In the genomic region with DNA sequence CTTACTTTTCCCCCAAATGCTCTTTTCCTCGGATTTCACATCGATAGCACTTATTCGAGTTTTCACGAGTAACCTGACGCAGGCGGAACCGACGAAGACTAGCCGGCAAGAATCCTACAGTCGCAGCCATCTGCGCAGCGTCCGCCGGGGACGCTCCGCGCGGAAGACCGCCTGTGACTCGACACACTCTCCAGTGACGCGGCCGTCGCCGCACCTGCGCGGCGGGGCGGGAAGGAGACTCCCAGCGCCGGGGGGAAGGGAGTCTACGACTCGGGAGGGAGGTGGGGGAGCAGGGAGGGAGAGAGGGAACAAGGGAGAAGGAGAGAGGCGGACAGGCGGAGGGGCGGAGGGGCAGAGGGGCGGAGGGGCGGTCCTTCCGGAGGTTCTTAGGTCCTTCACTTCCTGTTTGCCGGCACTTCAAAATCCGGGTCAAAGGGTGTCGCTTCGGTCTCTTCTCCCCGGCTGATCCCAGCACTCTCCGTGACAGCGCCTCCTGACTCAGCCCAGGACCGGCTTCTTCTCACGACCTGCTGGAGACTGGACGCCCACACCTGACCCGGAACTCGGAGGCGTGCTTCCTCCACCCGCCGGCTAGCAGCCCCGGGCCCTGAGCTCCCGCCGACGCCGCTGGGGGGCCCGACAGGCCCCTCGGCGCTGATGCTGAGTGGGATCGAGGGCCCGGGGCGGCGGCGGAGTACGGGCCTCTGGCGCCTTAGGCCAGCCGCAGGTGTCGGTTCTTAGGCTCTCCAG, we compare ENCODE assay signal across 1 cellular context.
TF ChIP-seq lines count a peak whose summit lies in the region.

A gene with protein sequence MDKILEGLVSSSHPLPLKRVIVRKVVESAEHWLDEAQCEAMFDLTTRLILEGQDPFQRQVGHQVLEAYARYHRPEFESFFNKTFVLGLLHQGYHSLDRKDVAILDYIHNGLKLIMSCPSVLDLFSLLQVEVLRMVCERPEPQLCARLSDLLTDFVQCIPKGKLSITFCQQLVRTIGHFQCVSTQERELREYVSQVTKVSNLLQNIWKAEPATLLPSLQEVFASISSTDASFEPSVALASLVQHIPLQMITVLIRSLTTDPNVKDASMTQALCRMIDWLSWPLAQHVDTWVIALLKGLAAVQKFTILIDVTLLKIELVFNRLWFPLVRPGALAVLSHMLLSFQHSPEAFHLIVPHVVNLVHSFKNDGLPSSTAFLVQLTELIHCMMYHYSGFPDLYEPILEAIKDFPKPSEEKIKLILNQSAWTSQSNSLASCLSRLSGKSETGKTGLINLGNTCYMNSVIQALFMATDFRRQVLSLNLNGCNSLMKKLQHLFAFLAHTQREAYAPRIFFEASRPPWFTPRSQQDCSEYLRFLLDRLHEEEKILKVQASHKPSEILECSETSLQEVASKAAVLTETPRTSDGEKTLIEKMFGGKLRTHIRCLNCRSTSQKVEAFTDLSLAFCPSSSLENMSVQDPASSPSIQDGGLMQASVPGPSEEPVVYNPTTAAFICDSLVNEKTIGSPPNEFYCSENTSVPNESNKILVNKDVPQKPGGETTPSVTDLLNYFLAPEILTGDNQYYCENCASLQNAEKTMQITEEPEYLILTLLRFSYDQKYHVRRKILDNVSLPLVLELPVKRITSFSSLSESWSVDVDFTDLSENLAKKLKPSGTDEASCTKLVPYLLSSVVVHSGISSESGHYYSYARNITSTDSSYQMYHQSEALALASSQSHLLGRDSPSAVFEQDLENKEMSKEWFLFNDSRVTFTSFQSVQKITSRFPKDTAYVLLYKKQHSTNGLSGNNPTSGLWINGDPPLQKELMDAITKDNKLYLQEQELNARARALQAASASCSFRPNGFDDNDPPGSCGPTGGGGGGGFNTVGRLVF (plus strand): TSS at position 415 of the 750 bp plus-strand sequence. CDS start 534 bp downstream, outside the sequence.

TF ChIP-seq in HepG2, 621 proteins besides CTCF, POLR2A, EP300 and RAD21 (continued from another document and continues in another):
- TF ChIP-seq, protein P1, sequence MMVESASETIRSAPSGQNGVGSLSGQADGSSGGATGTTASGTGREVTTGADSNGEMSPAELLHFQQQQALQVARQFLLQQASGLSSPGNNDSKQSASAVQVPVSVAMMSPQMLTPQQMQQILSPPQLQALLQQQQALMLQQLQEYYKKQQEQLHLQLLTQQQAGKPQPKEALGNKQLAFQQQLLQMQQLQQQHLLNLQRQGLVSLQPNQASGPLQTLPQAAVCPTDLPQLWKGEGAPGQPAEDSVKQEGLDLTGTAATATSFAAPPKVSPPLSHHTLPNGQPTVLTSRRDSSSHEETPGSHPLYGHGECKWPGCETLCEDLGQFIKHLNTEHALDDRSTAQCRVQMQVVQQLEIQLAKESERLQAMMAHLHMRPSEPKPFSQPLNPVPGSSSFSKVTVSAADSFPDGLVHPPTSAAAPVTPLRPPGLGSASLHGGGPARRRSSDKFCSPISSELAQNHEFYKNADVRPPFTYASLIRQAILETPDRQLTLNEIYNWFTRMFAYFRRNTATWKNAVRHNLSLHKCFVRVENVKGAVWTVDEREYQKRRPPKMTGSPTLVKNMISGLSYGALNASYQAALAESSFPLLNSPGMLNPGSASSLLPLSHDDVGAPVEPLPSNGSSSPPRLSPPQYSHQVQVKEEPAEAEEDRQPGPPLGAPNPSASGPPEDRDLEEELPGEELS (CRISPR knock-in tag; IDR thresholded peaks at IDR 0.05), result peak; percentile 42
- TF ChIP-seq SATB2 (CRISPR knock-in tag; IDR thresholded peaks at IDR 0.05), result peak; percentile 70; the same call in 1 of the 2 replicates
- TF ChIP-seq NR3C1 (CRISPR knock-in tag; IDR thresholded peaks at IDR 0.05), result 0 out of 2 replicates have a peak, but pooled peaks have one; percentile 24
- peak; percentile 12; the same call in 1 of the 2 replicates for TF ChIP-seq FOXA3 (CRISPR knock-in tag; IDR thresholded peaks at IDR 0.05)
- TF ChIP-seq CREM (IDR thresholded peaks at IDR 0.05), result peak; percentile 40
- no peak for TF ChIP-seq CREM (CRISPR knock-in tag; IDR thresholded peaks at IDR 0.05)
- TF ChIP-seq IKZF4 (CRISPR knock-in tag; IDR thresholded peaks at IDR 0.05; ENCODE audit: borderline replicate concordance, low read depth, not compliant biosample characterization), result peak; percentile 56
- no peak for TF ChIP-seq ZNF678 (CRISPR knock-in tag; IDR thresholded peaks at IDR 0.05)
- TF ChIP-seq, protein P2, sequence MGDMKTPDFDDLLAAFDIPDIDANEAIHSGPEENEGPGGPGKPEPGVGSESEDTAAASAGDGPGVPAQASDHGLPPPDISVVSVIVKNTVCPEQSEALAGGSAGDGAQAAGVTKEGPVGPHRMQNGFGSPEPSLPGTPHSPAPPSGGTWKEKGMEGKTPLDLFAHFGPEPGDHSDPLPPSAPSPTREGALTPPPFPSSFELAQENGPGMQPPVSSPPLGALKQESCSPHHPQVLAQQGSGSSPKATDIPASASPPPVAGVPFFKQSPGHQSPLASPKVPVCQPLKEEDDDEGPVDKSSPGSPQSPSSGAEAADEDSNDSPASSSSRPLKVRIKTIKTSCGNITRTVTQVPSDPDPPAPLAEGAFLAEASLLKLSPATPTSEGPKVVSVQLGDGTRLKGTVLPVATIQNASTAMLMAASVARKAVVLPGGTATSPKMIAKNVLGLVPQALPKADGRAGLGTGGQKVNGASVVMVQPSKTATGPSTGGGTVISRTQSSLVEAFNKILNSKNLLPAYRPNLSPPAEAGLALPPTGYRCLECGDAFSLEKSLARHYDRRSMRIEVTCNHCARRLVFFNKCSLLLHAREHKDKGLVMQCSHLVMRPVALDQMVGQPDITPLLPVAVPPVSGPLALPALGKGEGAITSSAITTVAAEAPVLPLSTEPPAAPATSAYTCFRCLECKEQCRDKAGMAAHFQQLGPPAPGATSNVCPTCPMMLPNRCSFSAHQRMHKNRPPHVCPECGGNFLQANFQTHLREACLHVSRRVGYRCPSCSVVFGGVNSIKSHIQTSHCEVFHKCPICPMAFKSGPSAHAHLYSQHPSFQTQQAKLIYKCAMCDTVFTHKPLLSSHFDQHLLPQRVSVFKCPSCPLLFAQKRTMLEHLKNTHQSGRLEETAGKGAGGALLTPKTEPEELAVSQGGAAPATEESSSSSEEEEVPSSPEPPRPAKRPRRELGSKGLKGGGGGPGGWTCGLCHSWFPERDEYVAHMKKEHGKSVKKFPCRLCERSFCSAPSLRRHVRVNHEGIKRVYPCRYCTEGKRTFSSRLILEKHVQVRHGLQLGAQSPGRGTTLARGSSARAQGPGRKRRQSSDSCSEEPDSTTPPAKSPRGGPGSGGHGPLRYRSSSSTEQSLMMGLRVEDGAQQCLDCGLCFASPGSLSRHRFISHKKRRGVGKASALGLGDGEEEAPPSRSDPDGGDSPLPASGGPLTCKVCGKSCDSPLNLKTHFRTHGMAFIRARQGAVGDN (CRISPR knock-in tag; IDR thresholded peaks at IDR 0.05), result peak; percentile 82
- peak; percentile 82; the same call in 1 of the 2 replicates for TF ChIP-seq ZMAT3 (CRISPR knock-in tag; conservative IDR thresholded peaks at IDR 0.05)
- TF ChIP-seq ZNF790 (CRISPR knock-in tag; IDR thresholded peaks at IDR 0.05; ENCODE audit: borderline replicate concordance), result no peak
- no peak for TF ChIP-seq U2AF1 (optimal IDR thresholded peaks at IDR 0.05; ENCODE audit: low read depth, low read length)
- 0 out of 2 replicates have a peak, but pooled peaks have one; percentile 33 for TF ChIP-seq ISX (CRISPR knock-in tag; conservative IDR thresholded peaks at IDR 0.05)
- TF ChIP-seq ZNF335 (CRISPR knock-in tag; IDR thresholded peaks at IDR 0.05), result 0 out of 2 replicates have a peak, but pooled peaks have one; percentile 21
- no peak for TF ChIP-seq ZBTB8A (CRISPR knock-in tag; IDR thresholded peaks at IDR 0.05; ENCODE audit: borderline replicate concordance, low read depth)
- TF ChIP-seq MED8 (CRISPR knock-in tag; IDR thresholded peaks at IDR 0.05; ENCODE audit: insufficient replicate concordance), result peak; percentile 6
- TF ChIP-seq KLF16 (CRISPR knock-in tag; IDR thresholded peaks at IDR 0.05), result 0 out of 4 replicates have a peak, but pooled peaks of 1 of the 2 experiments have one; percentile 20
- 0 out of 2 replicates have a peak, but pooled peaks have one; percentile 20 for TF ChIP-seq GLI4 (CRISPR knock-in tag; IDR thresholded peaks at IDR 0.05; ENCODE audit: borderline replicate concordance)
- peak; percentile 64; the same call in 1 of the 2 replicates for TF ChIP-seq MAZ (IDR thresholded peaks at IDR 0.05; ENCODE audit: borderline replicate concordance, low read depth, low read length)
- no peak; the same call in 1 of the 2 replicates for TF ChIP-seq MAZ (CRISPR knock-in tag; IDR thresholded peaks at IDR 0.05; ENCODE audit: low read depth)
- TF ChIP-seq, protein P3, sequence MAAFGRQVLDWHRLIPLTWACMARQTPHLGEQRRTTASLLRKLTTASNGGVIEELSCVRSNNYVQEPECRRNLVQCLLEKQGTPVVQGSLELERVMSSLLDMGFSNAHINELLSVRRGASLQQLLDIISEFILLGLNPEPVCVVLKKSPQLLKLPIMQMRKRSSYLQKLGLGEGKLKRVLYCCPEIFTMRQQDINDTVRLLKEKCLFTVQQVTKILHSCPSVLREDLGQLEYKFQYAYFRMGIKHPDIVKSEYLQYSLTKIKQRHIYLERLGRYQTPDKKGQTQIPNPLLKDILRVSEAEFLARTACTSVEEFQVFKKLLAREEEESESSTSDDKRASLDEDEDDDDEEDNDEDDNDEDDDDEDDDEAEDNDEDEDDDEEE (CRISPR knock-in tag; IDR thresholded peaks at IDR 0.05), result peak; percentile 66; the same call in 1 of the 2 replicates
- TF ChIP-seq ZNF101 (CRISPR knock-in tag; IDR thresholded peaks at IDR 0.05; ENCODE audit: borderline replicate concordance, low read depth), result no peak
- peak; percentile 19; the same call in 1 of the 2 replicates for TF ChIP-seq KDM5A (IDR thresholded peaks at IDR 0.05; ENCODE audit: borderline replicate concordance, low read length)
- TF ChIP-seq MAFF (IDR thresholded peaks at IDR 0.05; ENCODE audit: low read depth, low read length), result no peak
- TF ChIP-seq, protein P4, sequence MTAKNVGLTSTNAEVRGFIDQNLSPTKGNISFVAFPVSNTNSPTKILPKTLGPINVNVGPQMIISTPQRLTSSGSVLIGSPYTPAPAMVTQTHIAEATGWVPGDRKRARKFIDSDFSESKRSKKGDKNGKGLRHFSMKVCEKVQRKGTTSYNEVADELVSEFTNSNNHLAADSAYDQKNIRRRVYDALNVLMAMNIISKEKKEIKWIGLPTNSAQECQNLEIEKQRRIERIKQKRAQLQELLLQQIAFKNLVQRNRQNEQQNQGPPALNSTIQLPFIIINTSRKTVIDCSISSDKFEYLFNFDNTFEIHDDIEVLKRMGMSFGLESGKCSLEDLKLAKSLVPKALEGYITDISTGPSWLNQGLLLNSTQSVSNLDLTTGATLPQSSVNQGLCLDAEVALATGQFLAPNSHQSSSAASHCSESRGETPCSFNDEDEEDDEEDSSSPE (CRISPR knock-in tag; IDR thresholded peaks at IDR 0.05), result peak; percentile 79
- peak; percentile 61; the same call in 1 of the 2 replicates for TF ChIP-seq ZNF556 (CRISPR knock-in tag; IDR thresholded peaks at IDR 0.05; ENCODE audit: borderline replicate concordance)
- TF ChIP-seq, protein P5, sequence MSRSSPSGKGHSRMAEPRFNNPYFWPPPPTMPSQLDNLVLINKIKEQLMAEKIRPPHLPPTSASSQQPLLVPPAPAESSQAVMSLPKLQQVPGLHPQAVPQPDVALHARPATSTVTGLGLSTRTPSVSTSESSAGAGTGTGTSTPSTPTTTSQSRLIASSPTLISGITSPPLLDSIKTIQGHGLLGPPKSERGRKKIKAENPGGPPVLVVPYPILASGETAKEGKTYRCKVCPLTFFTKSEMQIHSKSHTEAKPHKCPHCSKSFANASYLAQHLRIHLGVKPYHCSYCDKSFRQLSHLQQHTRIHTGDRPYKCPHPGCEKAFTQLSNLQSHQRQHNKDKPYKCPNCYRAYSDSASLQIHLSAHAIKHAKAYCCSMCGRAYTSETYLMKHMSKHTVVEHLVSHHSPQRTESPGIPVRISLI (CRISPR knock-in tag; IDR thresholded peaks at IDR 0.05; ENCODE audit: borderline replicate concordance), result no peak
- 0 out of 2 replicates have a peak, but pooled peaks have one; percentile 13 for TF ChIP-seq ZSCAN29 (CRISPR knock-in tag; conservative IDR thresholded peaks at IDR 0.05)
- no peak for TF ChIP-seq HES4 (CRISPR knock-in tag; IDR thresholded peaks at IDR 0.05; ENCODE audit: borderline replicate concordance)
- TF ChIP-seq HOXA9 (CRISPR knock-in tag; IDR thresholded peaks at IDR 0.05; ENCODE audit: borderline replicate concordance), result peak; percentile 57; the same call in 1 of the 2 replicates
- 0 out of 2 replicates have a peak, but pooled peaks have one; percentile 4 for TF ChIP-seq ZNF792 (CRISPR knock-in tag; IDR thresholded peaks at IDR 0.05)
- TF ChIP-seq ZNF563 (CRISPR knock-in tag; IDR thresholded peaks at IDR 0.05), result peak; percentile 20; the same call in 1 of the 2 replicates
- TF ChIP-seq ZNF317 (CRISPR knock-in tag; IDR thresholded peaks at IDR 0.05), result peak; percentile 29; the same call in 1 of the 2 replicates
- TF ChIP-seq, protein P6, sequence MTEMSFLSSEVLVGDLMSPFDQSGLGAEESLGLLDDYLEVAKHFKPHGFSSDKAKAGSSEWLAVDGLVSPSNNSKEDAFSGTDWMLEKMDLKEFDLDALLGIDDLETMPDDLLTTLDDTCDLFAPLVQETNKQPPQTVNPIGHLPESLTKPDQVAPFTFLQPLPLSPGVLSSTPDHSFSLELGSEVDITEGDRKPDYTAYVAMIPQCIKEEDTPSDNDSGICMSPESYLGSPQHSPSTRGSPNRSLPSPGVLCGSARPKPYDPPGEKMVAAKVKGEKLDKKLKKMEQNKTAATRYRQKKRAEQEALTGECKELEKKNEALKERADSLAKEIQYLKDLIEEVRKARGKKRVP (CRISPR knock-in tag; IDR thresholded peaks at IDR 0.05), result peak in 1 of 2 experiments; percentile 43; a peak in 2 of 4 replicates
- peak; percentile 87 for TF ChIP-seq YEATS4 (CRISPR knock-in tag; IDR thresholded peaks at IDR 0.05; ENCODE audit: borderline replicate concordance)
- TF ChIP-seq, protein P7, sequence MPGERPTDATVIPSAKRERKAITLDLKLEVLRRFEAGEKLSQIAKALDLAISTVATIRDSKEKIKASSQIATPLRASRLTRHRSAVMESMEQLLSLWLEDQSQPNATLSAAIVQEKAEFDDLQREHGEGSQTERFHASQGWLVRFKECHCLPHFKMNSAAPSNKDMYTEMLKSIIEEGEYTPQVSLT (CRISPR knock-in tag; IDR thresholded peaks at IDR 0.05; ENCODE audit: borderline replicate concordance, low read depth), result no peak
- TF ChIP-seq, protein P8, sequence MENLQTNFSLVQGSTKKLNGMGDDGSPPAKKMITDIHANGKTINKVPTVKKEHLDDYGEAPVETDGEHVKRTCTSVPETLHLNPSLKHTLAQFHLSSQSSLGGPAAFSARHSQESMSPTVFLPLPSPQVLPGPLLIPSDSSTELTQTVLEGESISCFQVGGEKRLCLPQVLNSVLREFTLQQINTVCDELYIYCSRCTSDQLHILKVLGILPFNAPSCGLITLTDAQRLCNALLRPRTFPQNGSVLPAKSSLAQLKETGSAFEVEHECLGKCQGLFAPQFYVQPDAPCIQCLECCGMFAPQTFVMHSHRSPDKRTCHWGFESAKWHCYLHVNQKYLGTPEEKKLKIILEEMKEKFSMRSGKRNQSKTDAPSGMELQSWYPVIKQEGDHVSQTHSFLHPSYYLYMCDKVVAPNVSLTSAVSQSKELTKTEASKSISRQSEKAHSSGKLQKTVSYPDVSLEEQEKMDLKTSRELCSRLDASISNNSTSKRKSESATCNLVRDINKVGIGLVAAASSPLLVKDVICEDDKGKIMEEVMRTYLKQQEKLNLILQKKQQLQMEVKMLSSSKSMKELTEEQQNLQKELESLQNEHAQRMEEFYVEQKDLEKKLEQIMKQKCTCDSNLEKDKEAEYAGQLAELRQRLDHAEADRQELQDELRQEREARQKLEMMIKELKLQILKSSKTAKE (CRISPR knock-in tag; IDR thresholded peaks at IDR 0.05; ENCODE audit: borderline replicate concordance), result peak; percentile 30; the same call in 1 of the 2 replicates
- 0 out of 2 replicates have a peak, but pooled peaks have one; percentile 10 for TF ChIP-seq HNRNPL (IDR thresholded peaks at IDR 0.05; ENCODE audit: low read depth, low read length)
- peak; percentile 93 for TF ChIP-seq GABPB1 (CRISPR knock-in tag; IDR thresholded peaks at IDR 0.05)
